8 cellular contexts compared by ENCODE assay signal in the genomic region with DNA sequence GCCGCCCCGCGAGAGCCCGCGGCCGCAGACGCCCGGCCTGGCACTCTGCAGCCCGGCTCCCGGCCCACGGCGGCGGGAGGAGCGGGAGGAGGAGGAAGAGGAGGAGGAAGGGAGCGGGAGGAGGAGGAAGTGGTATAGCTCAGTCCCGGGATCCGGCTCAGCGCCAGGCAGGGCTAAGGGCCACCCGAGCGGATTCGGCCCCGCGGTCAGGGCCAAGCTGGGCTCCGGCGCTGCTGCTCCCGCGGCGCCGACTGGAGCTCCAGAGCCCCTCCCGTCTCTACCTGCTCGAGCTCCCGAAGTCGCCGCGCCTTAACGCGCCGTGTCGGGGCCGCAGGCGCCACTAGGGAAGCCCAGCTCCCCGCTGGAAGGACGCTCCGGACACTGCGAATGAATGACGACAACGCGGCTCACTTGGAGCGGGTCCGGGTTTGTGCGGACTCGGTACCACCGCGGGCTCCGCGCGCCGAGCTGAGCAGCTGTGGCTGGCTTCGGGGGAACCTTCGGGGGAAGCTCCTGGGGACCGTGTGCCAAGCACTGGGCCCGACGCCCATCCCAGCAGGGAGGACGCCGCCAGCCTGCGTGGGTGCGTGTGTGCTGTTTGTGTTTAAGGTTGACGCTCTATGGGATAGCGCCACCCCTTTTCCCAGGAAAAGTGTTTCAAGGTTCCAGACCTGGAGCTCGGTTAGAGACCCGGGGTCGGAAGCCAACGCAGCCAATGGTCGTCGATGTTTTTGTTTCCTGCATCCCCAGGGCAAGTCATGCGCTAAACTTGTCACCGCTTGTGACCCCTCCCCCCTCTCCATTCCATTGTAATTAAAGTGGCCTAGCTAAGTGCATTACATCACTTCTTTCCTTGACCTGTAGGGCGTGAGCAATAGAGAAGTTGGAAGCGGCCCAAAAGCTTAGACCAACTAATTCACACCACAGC. TPM values are rescaled to one million over a fixed set of nuclear protein-coding genes. Genes with fewer than 3 reads are reported as not detected.
A peak's percentile ranks its signal among the peaks of the same experiment; 100 is the strongest.
DNase-seq lines count a peak whose midpoint lies in the region; ATAC-seq and TF ChIP-seq lines count a peak whose summit lies in the region.

A gene (minus strand): TSS at position 94 of the 928 bp plus-strand sequence. CDS start 340 bp downstream, outside the sequence.

- no peak within 1 kb of the TSS for H3K27ac ChIP-seq in CD8-positive, alpha-beta memory T cell (ENCODE audit: low read depth, low read length)
- peak within 1 kb of the TSS; percentile 91 to 96 for H3K27ac ChIP-seq in uterus

- POLR2A ChIA-PET in CD8-positive, alpha-beta memory T cell (lab: Charles Lee) = no interaction called here

- peaks cover 0 to 3% (median 0%) of the 10 kb centered on the region in 3 donors for H3K36me3 Mint-ChIP-seq in CD8-positive, alpha-beta memory T cell
- no peaks in the 10 kb centered on the region for H3K36me3 Mint-ChIP-seq in activated T-cell treated with anti-CD3 and anti-CD28 coated beads, Interleukin-2, amount 50 U/mL, for 72 hours (ENCODE audit: insufficient read depth in 2 of 2)

- no peak for DNase-seq in CD8-positive, alpha-beta memory T cell
- DNase-seq in GM19238 (ENCODE audit: insufficient read length, low spot score) = peak; percentile 28
- peak; percentile 56 for DNase-seq in NCI-H2227 treated with DMSO at 0.1 percent for 48 hours (lab: John Stamatoyannopoulos, UW)
- peak; percentile 2 for DNase-seq in activated T-cell treated with anti-CD3 and anti-CD28 coated beads, Interleukin-2, amount 50 U/mL, for 72 hours
- peak; percentile 65 for DNase-seq in fibroblast of villous mesenchyme (ENCODE audit: low read depth)
- peak; percentile 91 for DNase-seq in myocyte (ENCODE audit: low read depth)
- peak; percentile 68 to 81 for DNase-seq in uterus

- H3K4me3 Mint-ChIP-seq in CD8-positive, alpha-beta memory T cell = peak within 1 kb of the TSS in 5 of 7 donors; percentile 15 to 28 (median 21)
- H3K4me3 Mint-ChIP-seq in activated T-cell treated with anti-CD3 and anti-CD28 coated beads, Interleukin-2, amount 50 U/mL, for 72 hours = peak within 1 kb of the TSS; percentile 61 to 73

- peak; percentile 33 for ATAC-seq in HG03280 (IDR thresholded peaks at IDR 0.05; ENCODE audit: unreplicated experiment)
- peak; percentile 45 to 57 for ATAC-seq in activated T-cell treated with anti-CD3 and anti-CD28 coated beads, Interleukin-2, amount 50 U/mL, for 72 hours (replicated peaks in 1 of 2)

- no peak within 1 kb of the TSS for H3K4me3 ChIP-seq in CD8-positive, alpha-beta memory T cell (ENCODE audit: low read length)
- H3K4me3 ChIP-seq in fibroblast of villous mesenchyme (ENCODE audit: low read depth, low read length) = peak within 1 kb of the TSS; percentile 66
- H3K4me3 ChIP-seq in uterus = peak within 1 kb of the TSS; percentile 83 to 87

- peak; percentile 48 to 55 for TF ChIP-seq POLR2A in uterus (IDR thresholded peaks at IDR 0.05)

- H3K27me3 Mint-ChIP-seq in CD8-positive, alpha-beta memory T cell = peaks cover 30 to 44% of the 10 kb centered on the region in 2 donors
- H3K27me3 Mint-ChIP-seq in activated T-cell treated with anti-CD3 and anti-CD28 coated beads, Interleukin-2, amount 50 U/mL, for 72 hours (ENCODE audit: low read depth) = peaks cover 66% of the 10 kb centered on the region

- CTCF ChIA-PET in CD8-positive, alpha-beta memory T cell (lab: Charles Lee) = no interaction called here

- no peaks in the 10 kb centered on the region for H3K4me1 ChIP-seq in CD8-positive, alpha-beta memory T cell (ENCODE audit: insufficient read depth, low read length)
- H3K4me1 ChIP-seq in uterus = no peaks in the 10 kb centered on the region

- H3K27me3 ChIP-seq in CD8-positive, alpha-beta memory T cell (ENCODE audit: insufficient read depth, low read length, poor library complexity, severe bottlenecking) = peaks cover 12% of the 10 kb centered on the region
- H3K27me3 ChIP-seq in uterus = no peaks in the 10 kb centered on the region

- no peak for TF ChIP-seq CTCF in fibroblast of villous mesenchyme (IDR thresholded peaks at IDR 0.05; ENCODE audit: insufficient read depth, low read depth, low read length)
- no peak for TF ChIP-seq CTCF in uterus (IDR thresholded peaks at IDR 0.05)

- no peak within 1 kb of the TSS for H3K27ac Mint-ChIP-seq in CD8-positive, alpha-beta memory T cell
- no peak within 1 kb of the TSS for H3K27ac Mint-ChIP-seq in activated T-cell treated with anti-CD3 and anti-CD28 coated beads, Interleukin-2, amount 50 U/mL, for 72 hours

- H3K9me3 ChIP-seq in CD8-positive, alpha-beta memory T cell (ENCODE audit: low read length) = no peaks in the 10 kb centered on the region
- no peaks in the 10 kb centered on the region for H3K9me3 ChIP-seq in uterus

- intact Hi-C loops in uterus (cut with DNase I; ENCODE audit: low total_unique reads) = no loop called here

- H3K9me3 Mint-ChIP-seq in CD8-positive, alpha-beta memory T cell = peaks cover 0 to 4% (median 0%) of the 10 kb centered on the region in 5 donors
- no peaks in the 10 kb centered on the region for H3K9me3 Mint-ChIP-seq in activated T-cell treated with anti-CD3 and anti-CD28 coated beads, Interleukin-2, amount 50 U/mL, for 72 hours

- no peaks in the 10 kb centered on the region for H3K36me3 ChIP-seq in CD8-positive, alpha-beta memory T cell (ENCODE audit: insufficient read depth, low read length)
- no peaks in the 10 kb centered on the region for H3K36me3 ChIP-seq in uterus

- H3K4me1 Mint-ChIP-seq in CD8-positive, alpha-beta memory T cell = peaks cover 0 to 15% (median 8%) of the 10 kb centered on the region in 3 donors
- H3K4me1 Mint-ChIP-seq in activated T-cell treated with anti-CD3 and anti-CD28 coated beads, Interleukin-2, amount 50 U/mL, for 72 hours (ENCODE audit: low read depth) = no peaks in the 10 kb centered on the region

RNA-seq across cellular contexts. Expression of the gene that starts here (rescaled TPM):
- total RNA-seq in CD8-positive, alpha-beta memory T cell = under 1 TPM; 0.13 to 0.46 TPM
- not detected for polyA plus RNA-seq in CD8-positive, alpha-beta memory T cell
- total RNA-seq in activated T-cell treated with anti-CD3 and anti-CD28 coated beads, Interleukin-2, amount 50 U/mL, for 72 hours = not detected
- total RNA-seq in fibroblast of villous mesenchyme (17.1 and 31.5 TPM in 2 replicates), myocyte (7.9 and 10.9 TPM in 2 replicates), uterus (10 to 100 TPM in 3 of 4 donors, 1 to 10 TPM in 1; 3.8 to 48.8 (median 13.3) TPM)
- 8.4 TPM for polyA plus RNA-seq in myocyte (2012)

Comparison
In these comparisons a context has a peak if more than half of its experiments do, and no peak if none do; other contexts are left out.
1. Peak in DNase-seq and ATAC-seq in activated T-cell treated with anti-CD3 and anti-CD28 coated beads, Interleukin-2, amount 50 U/mL, for 72 hours; RNA of the gene not detected or under 1 TPM.
2. DNase-seq: peak in GM19238 (single experiment), NCI-H2227 treated with DMSO at 0.1 percent for 48 hours (single experiment), fibroblast of villous mesenchyme (single experiment), myocyte (single experiment) and uterus (2 of 2); none in CD8-positive, alpha-beta memory T cell (0 of 5).